Comparison of ENCODE assay signal across 11 cellular contexts in genomic region chr7:120738816-120739215, GRCh38.
"Had no signal": no experiment of that assay in that cellular context is flagged by ENCODE, and none has a peak within 500 bp of the region (broad histone marks: within the 10 kb centered on the region; RNA-seq: fewer than 3 reads in every experiment).

No MANE protein-coding gene starts in this region.

- H3K36me3 ChIP-seq: gastroesophageal sphincter, left ventricle myocardium inferior, prostate gland had no signal

- DNase-seq: activated CD4-positive, alpha-beta T cell treated with anti-CD3 and anti-CD28 coated beads, Interleukin-2, amount 50 U/mL, for 1 hour; activated CD4-positive, CD25-positive, alpha-beta regulatory T cell; activated naive CD4-positive, alpha-beta T cell treated with anti-CD3 and anti-CD28 coated beads, Interleukin-2, amount 50 U/mL, for 16 hours; effector memory CD8-positive, alpha-beta T cell; kidney; left ventricle myocardium inferior; stimulated activated CD4-positive, alpha-beta T cell treated with anti-CD3 and anti-CD28 coated beads, Interleukin-12 subunit alpha, Interleukin-12 subunit beta, amount 100 ng/mL, for 4 hours; stimulated activated naive CD4-positive, alpha-beta T cell treated with Interleukin-2 at 50 U/mL for 16 hours had no signal

- H3K27ac ChIP-seq: gastroesophageal sphincter, left ventricle myocardium inferior, prostate gland had no signal

- H3K4me3 ChIP-seq: gastroesophageal sphincter, left ventricle myocardium inferior, prostate gland had no signal

- H3K9me3 ChIP-seq: gastroesophageal sphincter, left ventricle myocardium inferior, prostate gland had no signal

- ATAC-seq: effector memory CD8-positive, alpha-beta T cell; gastroesophageal sphincter; natural killer cell treated with Interleukin-12 subunit alpha and Interleukin-12 subunit beta and Interleukin-15 and Interleukin-18, amount 100 ng/mL, for 72 hours had no signal

- H3K27me3 ChIP-seq: gastroesophageal sphincter had no signal

- H3K4me1 ChIP-seq: gastroesophageal sphincter, left ventricle myocardium inferior, prostate gland had no signal
